Comparison of ENCODE assay signal across 24 cellular contexts in genomic region chr2:158688722-158689121, GRCh38.
DNase-seq lines count a peak whose midpoint lies in the region; ATAC-seq, FAIRE-seq and TF ChIP-seq lines count a peak whose summit lies in the region.
"Had no signal": no experiment of that assay in that cellular context is flagged by ENCODE, and none has a peak within 500 bp of the region (broad histone marks: within the 10 kb centered on the region; RNA-seq: fewer than 3 reads in every experiment).

No MANE protein-coding gene starts in this region.

- no peaks in the 10 kb centered on the region for H3K36me3 ChIP-seq in K562 (ENCODE audit: control insufficient read depth, insufficient read depth, low read length)
- H3K36me3 ChIP-seq: BE2C, left ventricle myocardium inferior, SJSA1 had no signal

- CTCF ChIA-PET in K562 (lab: Yijun Ruan, JAX; ENCODE audit: low intra/inter-chr PET ratio): no interaction called here

- H3K79me2 ChIP-seq in K562 (ENCODE audit: control insufficient read depth, insufficient read depth, low read length): no peaks in the 10 kb centered on the region

- H3K4me2 ChIP-seq in K562 (ENCODE audit: insufficient read depth, low read length): no peak overlapping the region
- H3K4me2 ChIP-seq: KMS-11 had no signal

- BruUV-seq in K562 (replicated peaks; lab: Mats Ljungman, UMichigan): no TSS peak

- H4K20me1 ChIP-seq in K562 (replicated peaks; ENCODE audit: control insufficient read depth, insufficient read depth, low read length): no peaks in the 10 kb centered on the region

- H2AFZ ChIP-seq in K562 (ENCODE audit: low read depth, low read length): no peak overlapping the region

- in situ Hi-C loops in K562 (cut with MboI): no loop called here

- peaks cover 34 to 51% of the 10 kb centered on the region in 2 experiments; a peak in 4 of 5 replicates for H3K27me3 ChIP-seq in K562 (ENCODE audit: control insufficient read depth in 2 of 2, insufficient read depth in 2 of 2, low read length in 2 of 2)
- H3K27me3 ChIP-seq: BE2C, body of pancreas, SJSA1 had no signal

- intact Hi-C loops in K562 (cut with micrococcal nuclease): no loop called here

- ATAC-seq in K562 (no peak), GM21360 (IDR thresholded peaks at IDR 0.05; ENCODE audit: unreplicated experiment) (no peak), GM18498 (IDR thresholded peaks at IDR 0.05; ENCODE audit: unreplicated experiment) (no peak)
- no peak for ATAC-seq in activated naive CD4-positive, alpha-beta T cell treated with anti-CD3 and anti-CD28 coated beads, Interleukin-2, amount 50 U/mL, for 72 hours
- ATAC-seq: body of pancreas, natural killer cell had no signal

- H3K4me3 ChIP-seq in AG10803 (ENCODE audit: low read length) (no peak overlapping the region), K562 (no peak overlapping the region)
- H3K4me3 ChIP-seq: body of pancreas, left ventricle myocardium inferior, SJSA1 had no signal

- POLR2A ChIA-PET in K562 (lab: Yijun Ruan, JAX): interaction anchor here (2.3 kb wide), 1 partner anchor 11 kb away, joined by 13 read pairs; no protein-coding TSS in a partner anchor

- no peak for TF ChIP-seq POLR2A in K562 (conservative IDR thresholded peaks at IDR 0.05)

- no peak overlapping the region for H3K27ac ChIP-seq in K562 (ENCODE audit: extremely low read depth, low read depth, low read length)
- H3K27ac ChIP-seq: body of pancreas, KMS-11, left ventricle myocardium inferior, SJSA1 had no signal

- FAIRE-seq in K562 (lab: Jason Lieb, UNC): peak; percentile 55
- FAIRE-seq: TTC549 had no signal

- H3K9me3 ChIP-seq in K562 (replicated peaks; ENCODE audit: control insufficient read depth, insufficient read depth, low read depth, low read length): no peaks in the 10 kb centered on the region
- H3K9me3 ChIP-seq: BE2C, body of pancreas, left ventricle myocardium inferior, SJSA1 had no signal

- no peaks in the 10 kb centered on the region for H3K4me1 ChIP-seq in K562 (replicated peaks in 1 of 2; ENCODE audit: control insufficient read depth in 2 of 2, insufficient read depth in 2 of 2, low read length in 2 of 2)
- H3K4me1 ChIP-seq: BE2C, body of pancreas, SJSA1 had no signal

- no peak for TF ChIP-seq RAD21 in K562 (CRISPR knock-in tag; conservative IDR thresholded peaks at IDR 0.05 in 1 of 2, IDR thresholded peaks at IDR 0.05 in 1 of 2)

- H3K9ac ChIP-seq in K562 (ENCODE audit: insufficient read depth in 1 of 2, low read depth in 2 of 2, low read length in 2 of 2): no peak overlapping the region
- H3K9ac ChIP-seq: KMS-11 had no signal

- DNase-seq in AG10803 (ENCODE audit: low read depth) (peak; percentile 74), M059J (ENCODE audit: low read depth) (peak; percentile 27), K562 (ENCODE audit: extremely low read depth in 1 of 4, low spot score in 3 of 4) (no peak), iPS-NIHi11 (ENCODE audit: low spot score) (peak; percentile 25), NCI-H2029 (lab: John Stamatoyannopoulos, UW) (no peak)
- DNase-seq in activated naive CD4-positive, alpha-beta T cell treated with anti-CD3 and anti-CD28 coated beads, Interleukin-2, amount 50 U/mL, for 72 hours (ENCODE audit: low spot score in 2 of 2): no peak
- DNase-seq: activated CD4-positive, alpha-beta memory T cell treated with anti-CD3 and anti-CD28 coated beads, Interleukin-2, amount 10 ng/mL, durations not matched to agents 7 days and 5 days; activated effector memory CD4-positive, alpha-beta T cell treated with Interleukin-2 at 50 U/mL for 16 hours; BE2C; body of pancreas; DMS79 treated with DMSO at 0.1 percent for 48 hours; effector memory CD4-positive, alpha-beta T cell; head of caudate nucleus; left ventricle myocardium inferior; natural killer cell; NCI-H1930; NCI-H82; stimulated activated CD4-positive, alpha-beta T cell treated with anti-CD3 and anti-CD28 coated beads, Interleukin-2, amount 100 ng/mL, for 24 hours; trophoblast cell had no signal

- no peaks in the 10 kb centered on the region for H3K9me3 Mint-ChIP-seq in activated naive CD4-positive, alpha-beta T cell treated with anti-CD3 and anti-CD28 coated beads, Interleukin-2, amount 50 U/mL, for 72 hours
- H3K9me3 Mint-ChIP-seq: activated CD4-positive, alpha-beta memory T cell treated with anti-CD3 and anti-CD28 coated beads, Interleukin-2, amount 10 ng/mL, durations not matched to agents 7 days and 5 days; natural killer cell had no signal

- H3K36me3 Mint-ChIP-seq in activated naive CD4-positive, alpha-beta T cell treated with anti-CD3 and anti-CD28 coated beads, Interleukin-2, amount 50 U/mL, for 72 hours: no peaks in the 10 kb centered on the region
- H3K36me3 Mint-ChIP-seq: natural killer cell had no signal

- no peak overlapping the region for H3K27ac Mint-ChIP-seq in activated naive CD4-positive, alpha-beta T cell treated with anti-CD3 and anti-CD28 coated beads, Interleukin-2, amount 50 U/mL, for 72 hours
- H3K27ac Mint-ChIP-seq: activated CD4-positive, alpha-beta memory T cell treated with anti-CD3 and anti-CD28 coated beads, Interleukin-2, amount 10 ng/mL, durations not matched to agents 7 days and 5 days; natural killer cell had no signal

- TF ChIP-seq EP300 in K562 (IDR thresholded peaks at IDR 0.05; ENCODE audit: low read length): no peak

- 1% methylated on average over 4 of the region's 4 CpGs for WGBS in K562 (ENCODE audit: insufficient coverage, low coverage, missing lambda C conversion rate)

- no peaks in the 10 kb centered on the region for H3K9me1 ChIP-seq in K562 (ENCODE audit: control insufficient read depth, insufficient read depth, low read length)

- TF ChIP-seq CTCF in AG10803 (conservative IDR thresholded peaks at IDR 0.05; ENCODE audit: low read length) (no peak), K562 (IDR thresholded peaks at IDR 0.05 in 2 of 3, conservative IDR thresholded peaks at IDR 0.05 in 1 of 3; ENCODE audit: insufficient read depth in 2 of 3, low read depth in 1 of 3, low read length in 3 of 3) (no peak)

TF ChIP-seq in K562, 482 proteins besides CTCF, POLR2A, EP300 and RAD21 (continues in another document):
- TF ChIP-seq GABPA (tag; conservative IDR thresholded peaks at IDR 0.05; ENCODE audit: low read depth) (no peak), ZNF655 (CRISPR knock-in tag; IDR thresholded peaks at IDR 0.05) (no peak), YY1 (IDR thresholded peaks at IDR 0.05; ENCODE audit: borderline replicate concordance in 1 of 3, control insufficient read depth in 1 of 3, extremely low read depth in 1 of 3, insufficient read depth in 3 of 3, insufficient read length in 1 of 3, insufficient replicate concordance in 2 of 3, low read depth in 1 of 3, low read length in 2 of 3) (no peak), BRD4 (IDR thresholded peaks at IDR 0.05) (no peak), ZBTB1 (CRISPR knock-in tag; IDR thresholded peaks at IDR 0.05; ENCODE audit: borderline replicate concordance, low read depth) (no peak)
- TF ChIP-seq, protein P1, sequence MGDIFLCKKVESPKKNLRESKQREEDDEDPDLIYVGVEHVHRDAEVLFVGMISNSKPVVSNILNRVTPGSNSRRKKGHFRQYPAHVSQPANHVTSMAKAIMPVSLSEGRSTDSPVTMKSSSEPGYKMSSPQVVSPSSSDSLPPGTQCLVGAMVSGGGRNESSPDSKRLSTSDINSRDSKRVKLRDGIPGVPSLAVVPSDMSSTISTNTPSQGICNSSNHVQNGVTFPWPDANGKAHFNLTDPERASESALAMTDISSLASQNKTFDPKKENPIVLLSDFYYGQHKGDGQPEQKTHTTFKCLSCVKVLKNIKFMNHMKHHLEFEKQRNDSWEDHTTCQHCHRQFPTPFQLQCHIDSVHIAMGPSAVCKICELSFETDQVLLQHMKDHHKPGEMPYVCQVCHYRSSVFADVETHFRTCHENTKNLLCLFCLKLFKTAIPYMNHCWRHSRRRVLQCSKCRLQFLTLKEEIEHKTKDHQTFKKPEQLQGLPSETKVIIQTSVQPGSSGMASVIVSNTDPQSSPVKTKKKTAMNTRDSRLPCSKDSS (IDR thresholded peaks at IDR 0.05; ENCODE audit: low read depth, partially characterized antibody): no peak

Comparison
In these comparisons a context has a peak if more than half of its experiments do, and no peak if none do; other contexts are left out.
1. DNase-seq: peak in AG10803 (single experiment), M059J (single experiment) and iPS-NIHi11 (single experiment); none in K562 (0 of 4), activated naive CD4-positive, alpha-beta T cell treated with anti-CD3 and anti-CD28 coated beads, Interleukin-2, amount 50 U/mL, for 72 hours (0 of 2) and NCI-H2029 (single experiment).